Comparison of ENCODE assay signal across 17 cellular contexts in the genomic region with DNA sequence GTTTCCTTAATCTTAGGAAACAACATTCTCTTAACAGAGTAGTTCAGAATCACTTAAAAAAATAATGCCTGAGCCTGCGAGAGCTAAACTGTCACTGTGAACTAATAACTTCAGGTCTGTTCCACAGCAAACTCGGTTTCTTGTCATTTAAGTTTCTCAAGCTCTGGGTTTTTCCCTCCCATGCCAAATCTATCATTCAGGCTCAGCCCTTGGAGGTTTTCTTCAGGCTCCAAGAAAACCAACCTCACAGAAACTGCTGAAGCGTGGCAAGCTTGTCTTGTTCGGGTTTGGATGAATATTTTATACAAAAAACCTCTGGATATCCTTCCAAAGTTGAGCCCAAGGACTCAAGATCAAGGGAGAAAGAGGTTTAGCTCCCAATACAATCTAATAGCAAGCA.
DNase-seq lines count a peak whose midpoint lies in the region; ATAC-seq, FAIRE-seq and TF ChIP-seq lines count a peak whose summit lies in the region.
"Had no signal": no experiment of that assay in that cellular context is flagged by ENCODE, and none has a peak within 500 bp of the region (broad histone marks: within the 10 kb centered on the region; RNA-seq: fewer than 3 reads in every experiment).

No MANE protein-coding gene starts in this region.

- H2BK120ac ChIP-seq in H9 (ENCODE audit: low read depth, low read length, poor library complexity, severe bottlenecking), result no peak overlapping the region

- no peak for TF ChIP-seq RAD21 in K562 (CRISPR knock-in tag; conservative IDR thresholded peaks at IDR 0.05 in 1 of 2, IDR thresholded peaks at IDR 0.05 in 1 of 2)

- H3K23me2 ChIP-seq in H9 (ENCODE audit: insufficient read length, low read depth, low read length, poor library complexity, severe bottlenecking), result no peaks in the 10 kb centered on the region

- 14% methylated on average over 4 of the region's 4 CpGs for WGBS in K562 (ENCODE audit: insufficient coverage, low coverage, missing lambda C conversion rate)
- WGBS in H9 (ENCODE audit: extremely low coverage, insufficient read length, low lambda C conversion rate), result no CpG with 5 or more reads among the region's 4 CpGs

- no peak overlapping the region for H3K14ac ChIP-seq in H9 (ENCODE audit: insufficient read depth, low read length)

- no peak overlapping the region for H2BK15ac ChIP-seq in H9 (ENCODE audit: low read depth, low read length)

- no peak overlapping the region for H3K4me3 Mint-ChIP-seq in H9
- H3K4me3 Mint-ChIP-seq: CD4-positive, alpha-beta T cell had no signal

- H4K20me1 ChIP-seq in K562 (replicated peaks; ENCODE audit: control insufficient read depth, insufficient read depth, low read length), result no peaks in the 10 kb centered on the region
- no peaks in the 10 kb centered on the region for H4K20me1 ChIP-seq in H9 (ENCODE audit: control insufficient read depth, insufficient read depth, insufficient read length)
- H4K20me1 ChIP-seq: BLaER1 treated with 17β-estradiol and CSF1 and Interleukin-3, amounts not matched to agents 10 nM and 100 nM had no signal

- CTCF ChIA-PET in K562 (lab: Yijun Ruan, JAX; ENCODE audit: low intra/inter-chr PET ratio), result no interaction called here

- H4K5ac ChIP-seq in H9 (ENCODE audit: insufficient read length, low read depth, low read length), result no peak overlapping the region

- H3K9me1 ChIP-seq in K562 (ENCODE audit: control insufficient read depth, insufficient read depth, low read length), result no peaks in the 10 kb centered on the region

- TF ChIP-seq POLR2A in K562 (conservative IDR thresholded peaks at IDR 0.05), result no peak

- H3T11ph ChIP-seq in H9 (ENCODE audit: low read length), result no peak overlapping the region

- H3K18ac ChIP-seq in H9 (ENCODE audit: insufficient read length, low read depth, low read length), result no peak overlapping the region

- H3K23ac ChIP-seq in H9 (ENCODE audit: insufficient read length, low read depth, low read length), result no peak overlapping the region

- 0 out of 2 replicates have a peak overlapping the region, but pooled peaks have one; percentile 10 for H2AFZ ChIP-seq in K562 (ENCODE audit: low read depth, low read length)
- no peak overlapping the region for H2AFZ ChIP-seq in H9 (ENCODE audit: low read length)

- H2AK5ac ChIP-seq in H9 (ENCODE audit: insufficient read length, low read length), result no peak overlapping the region

- intact Hi-C loops in K562 (cut with micrococcal nuclease), result no loop called here

- no peaks in the 10 kb centered on the region for H3K36me3 ChIP-seq in SJCRH30
- H3K36me3 ChIP-seq in K562 (ENCODE audit: control insufficient read depth, insufficient read depth, low read length), result no peaks in the 10 kb centered on the region
- H3K36me3 ChIP-seq: BLaER1 treated with 17β-estradiol and CSF1 and Interleukin-3, amounts not matched to agents 10 nM and 100 nM; HAP-1 had no signal

- H4K8ac ChIP-seq in H9 (replicated peaks; ENCODE audit: insufficient read length, low read depth, low read length), result no peak overlapping the region

- no peak for FAIRE-seq in K562 (lab: Jason Lieb, UNC)
- FAIRE-seq: G401.6, GM12891 had no signal

- H2BK20ac ChIP-seq in H9 (ENCODE audit: low read depth, low read length, poor library complexity, severe bottlenecking), result no peak overlapping the region

- no peak for TF ChIP-seq CTCF in K562 (IDR thresholded peaks at IDR 0.05 in 2 of 3, conservative IDR thresholded peaks at IDR 0.05 in 1 of 3; ENCODE audit: insufficient read depth in 2 of 3, low read depth in 1 of 3, low read length in 3 of 3)
- TF ChIP-seq CTCF in GM13977 (IDR thresholded peaks at IDR 0.05; ENCODE audit: extremely low read depth, insufficient read depth, missing control alignments), result no peak
- no peak for TF ChIP-seq CTCF in H9 (conservative IDR thresholded peaks at IDR 0.05)

- H3K27me3 ChIP-seq in SJCRH30 (no peaks in the 10 kb centered on the region), K562 (ENCODE audit: control insufficient read depth in 2 of 2, insufficient read depth in 2 of 2, low read length in 2 of 2) (peaks cover 9 to 10% of the 10 kb centered on the region in 2 experiments; a peak in 4 of 5 replicates), H9 (ENCODE audit: insufficient read depth, low read length) (no peaks in the 10 kb centered on the region)
- H3K27me3 ChIP-seq: BLaER1 treated with 17β-estradiol and CSF1 and Interleukin-3, amounts not matched to agents 10 nM and 100 nM had no signal

- in situ Hi-C loops in K562 (cut with MboI) (no loop called here), GM13977 (cut with MboI; ENCODE audit: low pct_unique_long_range_greater_than_20kb, low sequenced_read_pairs, unreplicated experiment) (no loop called here)

- no peak overlapping the region for H2BK5ac ChIP-seq in H9 (ENCODE audit: insufficient read length, low read length)

- BruUV-seq in K562 (replicated peaks; lab: Mats Ljungman, UMichigan), result no TSS peak

- TF ChIP-seq EP300 in K562 (IDR thresholded peaks at IDR 0.05; ENCODE audit: low read length), result no peak

- H3K4me1 ChIP-seq in SJCRH30, result peaks cover 28% of the 10 kb centered on the region
- peaks cover 0 to 4% of the 10 kb centered on the region in 2 experiments; a peak in 1 of 5 replicates for H3K4me1 ChIP-seq in K562 (replicated peaks in 1 of 2; ENCODE audit: control insufficient read depth in 2 of 2, insufficient read depth in 2 of 2, low read length in 2 of 2)
- H3K4me1 ChIP-seq in H9 (ENCODE audit: insufficient read depth, low read length), result no peaks in the 10 kb centered on the region
- H3K4me1 ChIP-seq: BLaER1 treated with 17β-estradiol and CSF1 and Interleukin-3, amounts not matched to agents 10 nM and 100 nM had no signal

- peaks cover 14 to 21% of the 10 kb centered on the region in 2 experiments for H3K9me3 Mint-ChIP-seq in H9

- peaks cover 9 to 11% of the 10 kb centered on the region in 2 experiments for H3K4me1 Mint-ChIP-seq in H9

- no peak overlapping the region for H3K4me2 ChIP-seq in K562 (ENCODE audit: insufficient read depth, low read length)
- H3K4me2 ChIP-seq in H9 (ENCODE audit: insufficient read depth, insufficient read length, low read length), result no peak overlapping the region
- H3K4me2 ChIP-seq: BLaER1 treated with 17β-estradiol and CSF1 and Interleukin-3, amounts not matched to agents 10 nM and 100 nM had no signal

- ATAC-seq in K562, result no peak

- no peak overlapping the region for H3K27ac Mint-ChIP-seq in H9
- H3K27ac Mint-ChIP-seq: CD4-positive, alpha-beta T cell had no signal

- no peak overlapping the region for H3K9ac ChIP-seq in K562 (ENCODE audit: insufficient read depth in 1 of 2, low read depth in 2 of 2, low read length in 2 of 2)
- H3K9ac ChIP-seq in H9 (ENCODE audit: extremely low read depth, insufficient read length, low read length), result no peak overlapping the region
- H3K9ac ChIP-seq: BLaER1 treated with 17β-estradiol and CSF1 and Interleukin-3, amounts not matched to agents 10 nM and 100 nM had no signal

- H3K4me3 ChIP-seq in SJCRH30 (no peak overlapping the region), K562 (no peak overlapping the region)
- H3K4me3 ChIP-seq: BLaER1 treated with 17β-estradiol and CSF1 and Interleukin-3, amounts not matched to agents 10 nM and 100 nM; HAP-1 had no signal

- H3K79me1 ChIP-seq in H9 (ENCODE audit: insufficient read depth, low read depth, low read length, poor library complexity, severe bottlenecking), result no peaks in the 10 kb centered on the region

- H4K91ac ChIP-seq in H9 (ENCODE audit: insufficient read length, low read depth, low read length), result no peak overlapping the region

- H3K27ac ChIP-seq in SJCRH30 (peak overlapping the region; percentile 79), K562 (ENCODE audit: extremely low read depth, low read depth, low read length) (no peak overlapping the region), H9 (ENCODE audit: insufficient read length, low read depth, low read length) (no peak overlapping the region)
- H3K27ac ChIP-seq: BLaER1 treated with 17β-estradiol and CSF1 and Interleukin-3, amounts not matched to agents 10 nM and 100 nM had no signal

- no peak overlapping the region for H2BK12ac ChIP-seq in H9 (ENCODE audit: insufficient read length, low read depth, low read length)

- POLR2A ChIA-PET in K562 (lab: Yijun Ruan, JAX), result no interaction called here

- no peak overlapping the region for H3K56ac ChIP-seq in H9 (ENCODE audit: insufficient read length, low read depth, low read length)

- H3K36me3 Mint-ChIP-seq in H9 (ENCODE audit: insufficient read depth in 1 of 3, low read depth in 3 of 3), result peaks cover 0 to 19% (median 9%) of the 10 kb centered on the region in 3 experiments; a peak in 5 of 7 replicates

- H3K79me2 ChIP-seq in K562 (ENCODE audit: control insufficient read depth, insufficient read depth, low read length) (no peaks in the 10 kb centered on the region), H9 (ENCODE audit: insufficient read depth, low read length) (no peaks in the 10 kb centered on the region)

- H3K4ac ChIP-seq in H9 (ENCODE audit: low read depth, low read length), result no peak overlapping the region

- H3K9me3 ChIP-seq in SJCRH30 (replicated peaks), result peaks cover 19% of the 10 kb centered on the region
- 0 out of 2 replicates have a peak, but pooled peaks cover 9% of the 10 kb centered on the region for H3K9me3 ChIP-seq in K562 (replicated peaks; ENCODE audit: control insufficient read depth, insufficient read depth, low read depth, low read length)
- H3K9me3 ChIP-seq in H9 (ENCODE audit: control insufficient read depth, low read depth, low read length), result peaks cover 8% of the 10 kb centered on the region
- H3K9me3 ChIP-seq: HAP-1 had no signal

- H3K27me3 Mint-ChIP-seq in H9 (ENCODE audit: low read depth), result peaks cover 11% of the 10 kb centered on the region
- H3K27me3 Mint-ChIP-seq: CD4-positive, alpha-beta T cell had no signal

- DNase-seq in SJCRH30 (no peak), K562 (ENCODE audit: extremely low read depth in 1 of 4, low spot score in 3 of 4) (no peak), kidney tubule cell (ENCODE audit: low spot score) (peak; percentile 24), renal cortical epithelial cell (ENCODE audit: low read depth) (peak; percentile 50), GM13977 (ENCODE audit: low spot score) (no peak), H9 (no peak), occipital lobe (lab: John Stamatoyannopoulos, UW) (no peak), DMS79 (lab: John Stamatoyannopoulos, UW) (no peak)
- DNase-seq: ACHN; Calu3; CD4-positive, alpha-beta T cell; DMS 273 treated with DMSO at 0.1 percent for 48 hours; GOT3 had no signal

TF ChIP-seq in K562, 482 proteins besides CTCF, POLR2A, EP300 and RAD21:
- no peak for TF ChIP-seq TAL1 (IDR thresholded peaks at IDR 0.05)

Comparison
In these comparisons a context has a peak if more than half of its experiments do, and no peak if none do; other contexts are left out.
1. DNase-seq: peak in kidney tubule cell (single experiment) and renal cortical epithelial cell (single experiment); none in SJCRH30 (0 of 2), K562 (0 of 4), GM13977 (single experiment), H9 (single experiment), occipital lobe (single experiment) and DMS79 (single experiment).